In genomic region chr17:12665263-12666210, GRCh38 we compare ENCODE assay signal across 8 cellular contexts. TPM values are rescaled to one million over a fixed set of nuclear protein-coding genes. Genes with fewer than 3 reads are reported as not detected.
DNase-seq lines count a peak whose midpoint lies in the region; ATAC-seq lines count a peak whose summit lies in the region.

Gene MYOCD, plus strand, starts transcription at chr17:12665890. Its CDS starts 299 bp downstream, at chr17:12666189.

- no peaks in the 10 kb centered on the region for H3K9me3 ChIP-seq in stomach smooth muscle (ENCODE audit: control insufficient read depth in 2 of 2, low read length in 2 of 2)

- DNase-seq in H4 (ENCODE audit: low spot score) (peak; percentile 46), astrocyte of the hippocampus (ENCODE audit: low read depth, low spot score) (peak; percentile 57), iPS-NIHi7 (ENCODE audit: extremely low spot score) (peak; percentile 89)

- no peaks in the 10 kb centered on the region for H3K36me3 ChIP-seq in stomach smooth muscle (ENCODE audit: control insufficient read depth in 2 of 2, insufficient read depth in 2 of 2, low read length in 2 of 2)

- peak within 1 kb of the TSS; percentile 77 to 90 for H3K9ac ChIP-seq in stomach smooth muscle (ENCODE audit: low read length in 2 of 2)

- no peaks in the 10 kb centered on the region for H3K27me3 ChIP-seq in stomach smooth muscle (ENCODE audit: control insufficient read depth in 1 of 2, insufficient read depth in 2 of 2, low read length in 2 of 2)

- H3K27ac ChIP-seq in stomach smooth muscle (ENCODE audit: low read length), result peak within 1 kb of the TSS; percentile 91

- peak within 1 kb of the TSS; percentile 91 to 95 for H3K4me3 ChIP-seq in stomach smooth muscle (ENCODE audit: low read length in 2 of 2)

- no peak for ATAC-seq in GM18511 (IDR thresholded peaks at IDR 0.05; ENCODE audit: unreplicated experiment)
- ATAC-seq in GM19351 (IDR thresholded peaks at IDR 0.05; ENCODE audit: unreplicated experiment), result no peak
- ATAC-seq in GM18907 (IDR thresholded peaks at IDR 0.05; ENCODE audit: unreplicated experiment), result no peak
- ATAC-seq in HG02981 (IDR thresholded peaks at IDR 0.05; ENCODE audit: unreplicated experiment), result no peak

- peaks cover 25% of the 10 kb centered on the region for H3K4me1 ChIP-seq in stomach smooth muscle (ENCODE audit: control insufficient read depth, insufficient read depth, low read length)

RNA-seq across cellular contexts. Expression of gene MYOCD, which starts in this region (rescaled TPM):
- 4.9 and 9.3 TPM in 2 replicates for total RNA-seq in H4 (2014; rRNA removed; shearing (Covaris generic))
